ENCODE assay signal across 9 cellular contexts in the genomic region with DNA sequence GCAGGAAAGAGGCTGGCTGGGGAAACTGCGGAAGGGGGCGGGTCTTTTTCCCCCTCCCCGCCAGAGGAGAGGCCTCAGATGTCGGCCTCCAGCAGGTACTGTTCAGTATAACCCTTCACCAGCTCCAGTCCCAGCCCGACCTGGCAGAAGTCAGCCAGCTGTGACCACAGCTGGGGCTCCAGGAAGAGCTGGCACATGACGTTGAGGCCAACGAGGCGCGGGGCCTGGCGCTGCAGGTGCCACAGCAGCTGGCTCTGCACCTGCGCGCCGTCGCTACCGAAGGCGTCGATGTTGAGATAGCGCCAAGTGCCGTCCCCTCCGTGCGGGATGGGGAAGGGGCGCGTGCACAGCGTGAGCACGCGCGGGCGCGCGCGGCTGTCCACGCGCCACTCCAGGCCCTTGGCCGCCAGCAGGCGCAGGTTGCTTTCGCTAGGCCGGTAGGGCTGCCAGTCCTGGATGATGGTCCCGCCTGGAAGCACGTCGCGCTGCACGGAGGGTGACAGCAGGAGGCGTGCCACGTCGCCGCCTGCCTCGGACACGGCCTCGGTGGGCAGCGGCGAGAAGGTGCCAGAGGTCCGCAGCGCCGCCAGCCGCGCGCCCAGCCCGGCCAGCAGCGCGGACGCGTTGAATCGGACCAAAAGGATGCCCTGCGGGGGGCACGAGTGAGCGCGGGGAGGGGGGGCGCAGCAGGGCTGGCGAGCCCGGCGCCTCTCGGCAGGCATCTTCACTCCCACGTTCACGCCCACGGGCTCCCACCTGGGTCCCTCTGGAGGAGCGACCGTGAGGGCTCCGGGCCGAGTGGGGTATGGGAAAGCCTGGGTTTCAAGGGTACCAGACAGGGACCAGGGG. TPM values are rescaled to one million over a fixed set of nuclear protein-coding genes. Genes with fewer than 3 reads are reported as not detected.
DNase-seq lines count a peak whose midpoint lies in the region; ATAC-seq, FAIRE-seq and TF ChIP-seq lines count a peak whose summit lies in the region.
"Had no signal": no experiment of that assay in that cellular context is flagged by ENCODE, and none has a peak within 500 bp of the region (broad histone marks: within the 10 kb centered on the region; RNA-seq: fewer than 3 reads in every experiment).

No MANE protein-coding gene starts in this region.

- peak overlapping the region; percentile 13 for H2AFZ ChIP-seq in parathyroid adenoma

- peak overlapping the region; percentile 33 for H3K4me2 ChIP-seq in parathyroid adenoma (ENCODE audit: low read length)

- H3K4me3 ChIP-seq in coronary artery (peak overlapping the region; percentile 61), parathyroid adenoma (ENCODE audit: low read depth, low read length) (no peak overlapping the region)

- peak; percentile 76 for DNase-seq in NCI-H748 (lab: John Stamatoyannopoulos, UW; ENCODE audit: unreplicated experiment)
- DNase-seq in NCI-H748 treated with DMSO at 0.1 percent for 48 hours (lab: John Stamatoyannopoulos, UW), result no peak
- peak; percentile 45 for DNase-seq in NCI-H2029 treated with DMSO at 0.1 percent for 48 hours (lab: John Stamatoyannopoulos, UW)
- no peak for DNase-seq in coronary artery (ENCODE audit: low spot score)
- no peak for DNase-seq in sciatic nerve (ENCODE audit: low spot score)
- DNase-seq in stimulated activated CD4-positive, alpha-beta T cell treated with anti-CD3 and anti-CD28 coated beads, Interleukin-4, amount 100 ng/mL, for 4 hours, result no peak
- DNase-seq in RCC 7860 (ENCODE audit: low spot score), result no peak

- H3K9me3 ChIP-seq in parathyroid adenoma (ENCODE audit: control insufficient read depth, low read length), result no peaks in the 10 kb centered on the region

- H3K27ac ChIP-seq in coronary artery (no peak overlapping the region), parathyroid adenoma (no peak overlapping the region)

- H3K9ac ChIP-seq in parathyroid adenoma, result no peak overlapping the region

- H3K79me2 ChIP-seq in parathyroid adenoma, result no peaks in the 10 kb centered on the region

- TF ChIP-seq CTCF in coronary artery (IDR thresholded peaks at IDR 0.05) (no peak), parathyroid adenoma (IDR thresholded peaks at IDR 0.05) (no peak)

- no peaks in the 10 kb centered on the region for H3K36me3 ChIP-seq in parathyroid adenoma (ENCODE audit: control insufficient read depth, insufficient read depth, low read length)

- H3K27me3 ChIP-seq in parathyroid adenoma (ENCODE audit: control insufficient read depth, insufficient read depth, low read length), result peaks cover 34% of the 10 kb centered on the region

- H3K4me1 ChIP-seq in parathyroid adenoma, result peaks cover 12% of the 10 kb centered on the region

- intact Hi-C loops in sciatic nerve (cut with DNase I), result no loop called here

- no peak for FAIRE-seq in RCC 7860 (lab: Jason Lieb, UNC)

- ATAC-seq in sciatic nerve, result no peak

RNA-seq across cellular contexts. Expression of a gene that starts 6.9 kb away (rescaled TPM):
- not detected for total RNA-seq in sciatic nerve
- total RNA-seq: lung microvascular endothelial cell had no signal

RNA-seq across cellular contexts. Expression of a gene that starts 7.9 kb away (rescaled TPM):
- not detected for total RNA-seq in sciatic nerve
- total RNA-seq: lung microvascular endothelial cell had no signal

RNA-seq across cellular contexts. Expression of a gene that starts 18.0 kb away (rescaled TPM):
- total RNA-seq in sciatic nerve, result 22.1 TPM

RNA-seq across cellular contexts. Expression of a gene that starts 28.6 kb away (rescaled TPM):
- total RNA-seq in sciatic nerve, result not detected
- total RNA-seq: lung microvascular endothelial cell had no signal

RNA-seq across cellular contexts. Expression of a gene that starts 45.2 kb away (rescaled TPM):
- total RNA-seq in sciatic nerve, result 89.7 TPM

Comparison
In these comparisons a context has a peak if more than half of its experiments do, and no peak if none do; other contexts are left out.
1. DNase-seq: peak in NCI-H748 (single experiment) and NCI-H2029 treated with DMSO at 0.1 percent for 48 hours (single experiment); none in NCI-H748 treated with DMSO at 0.1 percent for 48 hours (single experiment), coronary artery (single experiment), sciatic nerve (single experiment), stimulated activated CD4-positive, alpha-beta T cell treated with anti-CD3 and anti-CD28 coated beads, Interleukin-4, amount 100 ng/mL, for 4 hours (0 of 2) and RCC 7860 (single experiment).